ENCODE assay signal across 8 cellular contexts in the genomic region with DNA sequence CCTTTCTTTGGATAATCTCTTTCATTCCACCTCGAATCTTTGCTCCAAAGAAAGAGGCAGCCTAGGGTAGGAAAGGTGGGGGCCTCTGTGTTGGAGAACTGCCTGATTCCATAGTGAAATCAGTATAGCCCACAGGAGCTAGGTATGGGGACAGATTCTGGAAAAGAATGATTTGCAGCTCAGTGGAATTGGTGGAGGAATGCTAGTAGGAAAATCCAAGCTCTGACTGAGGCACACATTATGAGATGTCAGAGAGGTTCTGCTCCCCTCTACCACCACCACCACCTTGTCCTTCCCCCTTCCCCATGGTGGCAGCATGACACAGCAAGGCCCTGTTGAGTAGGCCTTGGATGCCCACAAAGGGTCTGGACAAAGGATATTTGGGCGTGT. TPM values are rescaled to one million over a fixed set of nuclear protein-coding genes. Genes with fewer than 3 reads are reported as not detected.
DNase-seq lines count a peak whose midpoint lies in the region; ATAC-seq, FAIRE-seq and TF ChIP-seq lines count a peak whose summit lies in the region.

No MANE protein-coding gene starts in this region.

- peak overlapping the region; percentile 96 for H3K27ac Mint-ChIP-seq in activated CD8-positive, alpha-beta memory T cell treated with anti-CD3 and anti-CD28 coated beads, Interleukin-2, amount 10 ng/mL, durations not matched to agents 7 days and 5 days
- H3K27ac Mint-ChIP-seq in stimulated activated naive B cell treated with anti-CD40 and anti-IgM and Interleukin-4, amounts not matched to agents 10 μg/mL and 1 μg/mL and 100 μg/mL, for 72 hours, result peak overlapping the region; percentile 38

- H3K79me2 ChIP-seq in OCI-LY1 (ENCODE audit: insufficient read depth, low read length), result peaks cover 19% of the 10 kb centered on the region; the same call in 1 of the 2 replicates
- peaks cover 95% of the 10 kb centered on the region for H3K79me2 ChIP-seq in endothelial cell of umbilical vein (ENCODE audit: control insufficient read depth, insufficient read depth, low read length)

- H4K20me1 ChIP-seq in OCI-LY1 (ENCODE audit: insufficient read depth, low read length) (no peaks in the 10 kb centered on the region), endothelial cell of umbilical vein (replicated peaks; ENCODE audit: control insufficient read depth, extremely low read depth, insufficient read depth, low read length) (peaks cover 4% of the 10 kb centered on the region)

- FAIRE-seq in endothelial cell of umbilical vein (lab: Jason Lieb, UNC), result peak; percentile 67

- POLR2A ChIA-PET in endothelial cell of umbilical vein (lab: Charles Lee), result interaction anchor here (0.9 kb wide), 1 partner anchor 11 kb away, joined by 5 read pairs; no protein-coding TSS in a partner anchor

- dilution Hi-C loops in endothelial cell of umbilical vein (cut with MboI; ENCODE audit: extremely low pct_ligation_motif_present, low sequenced_read_pairs), result no loop called here

- H3K4me1 ChIP-seq in OCI-LY1 (ENCODE audit: insufficient read depth, low read length, severe bottlenecking) (peaks cover 46% of the 10 kb centered on the region), endothelial cell of umbilical vein (ENCODE audit: control insufficient read depth, extremely low read depth, insufficient read depth, low read length) (peaks cover 35% of the 10 kb centered on the region)

- H3K9me3 ChIP-seq in OCI-LY1 (ENCODE audit: low read length) (no peaks in the 10 kb centered on the region), endothelial cell of umbilical vein (replicated peaks; ENCODE audit: control insufficient read depth, insufficient read depth, low read length) (no peaks in the 10 kb centered on the region)

- H2AFZ ChIP-seq in OCI-LY1 (ENCODE audit: low read length) (no peak overlapping the region), endothelial cell of umbilical vein (ENCODE audit: low read depth, low read length) (peak overlapping the region; percentile 5)

- H3K27me3 ChIP-seq in OCI-LY1 (ENCODE audit: insufficient read depth, low read length) (no peaks in the 10 kb centered on the region), endothelial cell of umbilical vein (ENCODE audit: control insufficient read depth in 2 of 2, insufficient read depth in 2 of 2, low read length in 2 of 2) (no peaks in the 10 kb centered on the region)

- H3K4me2 ChIP-seq in OCI-LY1 (ENCODE audit: low read length), result peak overlapping the region; percentile 96
- peak overlapping the region; percentile 96 for H3K4me2 ChIP-seq in endothelial cell of umbilical vein (ENCODE audit: insufficient read depth, low read length)

- H3K27ac ChIP-seq in OCI-LY1 (ENCODE audit: low read depth, low read length, poor library complexity, severe bottlenecking), result peak overlapping the region; percentile 64
- H3K27ac ChIP-seq in endothelial cell of umbilical vein (ENCODE audit: insufficient read depth, low read depth, low read length), result peak overlapping the region; percentile 91

- H3F3A ChIP-seq in OCI-LY1 (ENCODE audit: insufficient read depth, low read length), result 0 out of 2 replicates have a peak, but pooled peaks cover 3% of the 10 kb centered on the region

- DNase-seq in activated CD8-positive, alpha-beta memory T cell treated with anti-CD3 and anti-CD28 coated beads, Interleukin-2, amount 10 ng/mL, durations not matched to agents 7 days and 5 days, result no peak
- DNase-seq in activated CD8-positive, alpha-beta memory T cell treated with anti-CD3 and anti-CD28 coated beads, Interleukin-2, amount 50 U/mL, for 4 hours, result no peak
- peak; percentile 41 for DNase-seq in endothelial cell of umbilical vein (ENCODE audit: low read depth, low spot score)
- no peak for DNase-seq in stimulated activated naive B cell treated with anti-CD40 and anti-IgM and Interleukin-4, amounts not matched to agents 10 μg/mL and 1 μg/mL and 100 μg/mL, for 72 hours
- no peak for DNase-seq in central memory CD4-positive, alpha-beta T cell
- DNase-seq in ureter (ENCODE audit: low spot score), result no peak

- H3K9me2 ChIP-seq in OCI-LY1 (ENCODE audit: low read depth, low read length), result no peaks in the 10 kb centered on the region

- no peaks in the 10 kb centered on the region for H3K27me3 Mint-ChIP-seq in activated CD8-positive, alpha-beta memory T cell treated with anti-CD3 and anti-CD28 coated beads, Interleukin-2, amount 10 ng/mL, durations not matched to agents 7 days and 5 days
- no peaks in the 10 kb centered on the region for H3K27me3 Mint-ChIP-seq in stimulated activated naive B cell treated with anti-CD40 and anti-IgM and Interleukin-4, amounts not matched to agents 10 μg/mL and 1 μg/mL and 100 μg/mL, for 72 hours

- peak overlapping the region; percentile 91 for H3K4me3 Mint-ChIP-seq in activated CD8-positive, alpha-beta memory T cell treated with anti-CD3 and anti-CD28 coated beads, Interleukin-2, amount 10 ng/mL, durations not matched to agents 7 days and 5 days
- peak overlapping the region; percentile 94 to 95 for H3K4me3 Mint-ChIP-seq in stimulated activated naive B cell treated with anti-CD40 and anti-IgM and Interleukin-4, amounts not matched to agents 10 μg/mL and 1 μg/mL and 100 μg/mL, for 72 hours

- H3K4me3 ChIP-seq in OCI-LY1 (ENCODE audit: low read depth, low read length, poor library complexity, severe bottlenecking) (peak overlapping the region; percentile 81), endothelial cell of umbilical vein (replicated peaks in 1 of 3; ENCODE audit: insufficient read depth in 1 of 3, low read depth in 1 of 3, low read length in 3 of 3) (peak overlapping the region; percentile 82 to 94 (median 91))

- TF ChIP-seq CTCF in OCI-LY1 (IDR thresholded peaks at IDR 0.05; ENCODE audit: low read length) (no peak), endothelial cell of umbilical vein (IDR thresholded peaks at IDR 0.05; ENCODE audit: extremely low read depth in 1 of 2, insufficient read depth in 1 of 2, low read depth in 1 of 2, low read length in 2 of 2) (no peak)

- peaks cover 9% of the 10 kb centered on the region; the same call in 1 of the 2 replicates for H3K36me3 ChIP-seq in OCI-LY1 (ENCODE audit: insufficient read depth, low read length)
- peaks cover 3 to 6% of the 10 kb centered on the region in 2 experiments for H3K36me3 ChIP-seq in endothelial cell of umbilical vein (ENCODE audit: control insufficient read depth in 2 of 2, extremely low read depth in 1 of 2, insufficient read depth in 2 of 2, low read length in 2 of 2)

- CTCF ChIA-PET in activated CD8-positive, alpha-beta memory T cell treated with anti-CD3 and anti-CD28 coated beads, Interleukin-2, amount 10 ng/mL, durations not matched to agents 7 days and 5 days (lab: Charles Lee), result interaction anchor here (0.7 to 8.3 kb wide), 7 partner anchors 10 to 96 kb away, joined by 3 to 71 read pairs (median 7); a partner anchor contains a TSS
- CTCF ChIA-PET in endothelial cell of umbilical vein (lab: Charles Lee), result interaction anchor here (1.9 to 6.1 kb wide), 3 partner anchors 10 to 36 kb away, joined by 5 to 39 read pairs (median 29); a partner anchor contains a TSS

- no peak for ATAC-seq in activated CD8-positive, alpha-beta memory T cell treated with anti-CD3 and anti-CD28 coated beads, Interleukin-2, amount 10 ng/mL, durations not matched to agents 7 days and 5 days
- no peak for ATAC-seq in stimulated activated naive B cell treated with anti-CD40 and anti-IgM and Interleukin-4, amounts not matched to agents 10 μg/mL and 1 μg/mL and 100 μg/mL, for 72 hours (replicated peaks)
- no peak for ATAC-seq in HG03571 (IDR thresholded peaks at IDR 0.05; ENCODE audit: unreplicated experiment)

- no peaks in the 10 kb centered on the region for H3K9me3 Mint-ChIP-seq in activated CD8-positive, alpha-beta memory T cell treated with anti-CD3 and anti-CD28 coated beads, Interleukin-2, amount 10 ng/mL, durations not matched to agents 7 days and 5 days (ENCODE audit: low read depth)
- no peaks in the 10 kb centered on the region for H3K9me3 Mint-ChIP-seq in stimulated activated naive B cell treated with anti-CD40 and anti-IgM and Interleukin-4, amounts not matched to agents 10 μg/mL and 1 μg/mL and 100 μg/mL, for 72 hours

- H3K9ac ChIP-seq in OCI-LY1 (ENCODE audit: low read length) (peak overlapping the region; percentile 86), endothelial cell of umbilical vein (replicated peaks; ENCODE audit: extremely low read depth, insufficient read depth, low read length) (peak overlapping the region; percentile 90)

- H3K36me3 Mint-ChIP-seq in activated CD8-positive, alpha-beta memory T cell treated with anti-CD3 and anti-CD28 coated beads, Interleukin-2, amount 10 ng/mL, durations not matched to agents 7 days and 5 days, result peaks cover 28% of the 10 kb centered on the region
- H3K36me3 Mint-ChIP-seq in stimulated activated naive B cell treated with anti-CD40 and anti-IgM and Interleukin-4, amounts not matched to agents 10 μg/mL and 1 μg/mL and 100 μg/mL, for 72 hours, result peaks cover 30% of the 10 kb centered on the region in 2 donors

- intact Hi-C loops in endothelial cell of umbilical vein (cut with micrococcal nuclease), result loop anchor here (1.0 kb wide), 1 partner anchor 9 kb away; a partner anchor contains a TSS

- BruUV-seq in endothelial cell of umbilical vein (replicated peaks; lab: Mats Ljungman, UMichigan), result no TSS peak

- no peak for TF ChIP-seq POLR2A in endothelial cell of umbilical vein (IDR thresholded peaks at IDR 0.05; ENCODE audit: low read depth, low read length)

- H3K9me1 ChIP-seq in endothelial cell of umbilical vein (replicated peaks; ENCODE audit: control insufficient read depth, extremely low read depth, insufficient read depth, low read length), result no peaks in the 10 kb centered on the region

- peaks cover 38% of the 10 kb centered on the region for H3K4me1 Mint-ChIP-seq in activated CD8-positive, alpha-beta memory T cell treated with anti-CD3 and anti-CD28 coated beads, Interleukin-2, amount 10 ng/mL, durations not matched to agents 7 days and 5 days
- H3K4me1 Mint-ChIP-seq in stimulated activated naive B cell treated with anti-CD40 and anti-IgM and Interleukin-4, amounts not matched to agents 10 μg/mL and 1 μg/mL and 100 μg/mL, for 72 hours, result peaks cover 29 to 46% of the 10 kb centered on the region in 2 donors

RNA-seq across cellular contexts. Expression of a gene that starts 0.8 kb away (rescaled TPM):
- 1 to 10 TPM; 4.1 to 5.0 TPM for total RNA-seq in activated CD8-positive, alpha-beta memory T cell treated with anti-CD3 and anti-CD28 coated beads, Interleukin-2, amount 10 ng/mL, durations not matched to agents 7 days and 5 days
- total RNA-seq in endothelial cell of umbilical vein (26.5 and 38.1 TPM in 2 replicates), ureter (1.4 TPM)
- polyA plus RNA-seq in endothelial cell of umbilical vein, result 24.4 and 25.2 TPM in 2 replicates
- 33.1 and 34.9 TPM in 2 replicates for polyA plus RNA-seq in endothelial cell of umbilical vein (2011; cell fraction: cytosol; rRNA removed)
- polyA plus RNA-seq in endothelial cell of umbilical vein (2011; cell fraction: nucleus; rRNA removed), result 11.6 and 14.1 TPM in 2 replicates
- polyA plus RNA-seq in endothelial cell of umbilical vein (2012), result 44.4 and 59.5 TPM in 2 replicates
- polyA minus RNA-seq in endothelial cell of umbilical vein, result 22.4 and 24.3 TPM in 2 replicates
- polyA minus RNA-seq in endothelial cell of umbilical vein (2011; cell fraction: cytosol; rRNA and poly(A)+ RNA removed), result 0.20 TPM
- 4.5 and 7.2 TPM in 2 replicates for polyA minus RNA-seq in endothelial cell of umbilical vein (2011; cell fraction: nucleus; rRNA and poly(A)+ RNA removed)

RNA-seq across cellular contexts. Expression of a gene that starts 1.6 kb away (rescaled TPM):
- total RNA-seq in activated CD8-positive, alpha-beta memory T cell treated with anti-CD3 and anti-CD28 coated beads, Interleukin-2, amount 10 ng/mL, durations not matched to agents 7 days and 5 days, result 100 to 1,000 TPM; 214 to 235 TPM
- total RNA-seq in endothelial cell of umbilical vein (85.9 and 92.7 TPM in 2 replicates), ureter (172 TPM)
- polyA plus RNA-seq in endothelial cell of umbilical vein, result 58.4 and 59.6 TPM in 2 replicates
- polyA plus RNA-seq in endothelial cell of umbilical vein (2011; cell fraction: cytosol; rRNA removed), result 61.8 and 67.0 TPM in 2 replicates
- 162 and 188 TPM in 2 replicates for polyA plus RNA-seq in endothelial cell of umbilical vein (2011; cell fraction: nucleus; rRNA removed)
- polyA plus RNA-seq in endothelial cell of umbilical vein (2012), result 53.4 and 61.2 TPM in 2 replicates
- polyA minus RNA-seq in endothelial cell of umbilical vein, result 95.1 and 99.4 TPM in 2 replicates
- polyA minus RNA-seq in endothelial cell of umbilical vein (2011; cell fraction: cytosol; rRNA and poly(A)+ RNA removed), result 40.6 TPM
- 33.7 and 43.0 TPM in 2 replicates for polyA minus RNA-seq in endothelial cell of umbilical vein (2011; cell fraction: nucleus; rRNA and poly(A)+ RNA removed)

RNA-seq across cellular contexts. Expression of a gene that starts 9.6 kb away (rescaled TPM):
- 10 to 100 TPM; 20.0 to 23.9 TPM for total RNA-seq in activated CD8-positive, alpha-beta memory T cell treated with anti-CD3 and anti-CD28 coated beads, Interleukin-2, amount 10 ng/mL, durations not matched to agents 7 days and 5 days
- total RNA-seq in endothelial cell of umbilical vein (4.3 and 5.0 TPM in 2 replicates), ureter (26.6 TPM)
- 2.6 and 3.6 TPM in 2 replicates for polyA plus RNA-seq in endothelial cell of umbilical vein
- polyA plus RNA-seq in endothelial cell of umbilical vein (2011; cell fraction: cytosol; rRNA removed), result 5.9 TPM in 2 replicates
- 8.9 and 10.2 TPM in 2 replicates for polyA plus RNA-seq in endothelial cell of umbilical vein (2011; cell fraction: nucleus; rRNA removed)
- polyA plus RNA-seq in endothelial cell of umbilical vein (2012), result 1.3 and 2.9 TPM in 2 replicates
- 7.6 and 11.4 TPM in 2 replicates for polyA minus RNA-seq in endothelial cell of umbilical vein
- polyA minus RNA-seq in endothelial cell of umbilical vein (2011; cell fraction: cytosol; rRNA and poly(A)+ RNA removed), result 14.1 TPM
- 3.2 and 7.6 TPM in 2 replicates for polyA minus RNA-seq in endothelial cell of umbilical vein (2011; cell fraction: nucleus; rRNA and poly(A)+ RNA removed)

RNA-seq across cellular contexts. Expression of a gene that starts 13.5 kb away (rescaled TPM):
- total RNA-seq in activated CD8-positive, alpha-beta memory T cell treated with anti-CD3 and anti-CD28 coated beads, Interleukin-2, amount 10 ng/mL, durations not matched to agents 7 days and 5 days, result 1 to 10 TPM; 1.2 to 2.0 TPM
- total RNA-seq in endothelial cell of umbilical vein (3.2 and 3.5 TPM in 2 replicates), ureter (5.9 TPM)
- 3.0 and 3.6 TPM in 2 replicates for polyA plus RNA-seq in endothelial cell of umbilical vein
- 1.8 and 2.0 TPM in 2 replicates for polyA plus RNA-seq in endothelial cell of umbilical vein (2011; cell fraction: cytosol; rRNA removed)
- polyA plus RNA-seq in endothelial cell of umbilical vein (2011; cell fraction: nucleus; rRNA removed), result 1.1 and 1.3 TPM in 2 replicates
- 2.4 and 2.6 TPM in 2 replicates for polyA plus RNA-seq in endothelial cell of umbilical vein (2012)
- polyA minus RNA-seq in endothelial cell of umbilical vein, result 0.62 and 1.3 TPM in 2 replicates
- 3.8 TPM for polyA minus RNA-seq in endothelial cell of umbilical vein (2011; cell fraction: cytosol; rRNA and poly(A)+ RNA removed)
- polyA minus RNA-seq in endothelial cell of umbilical vein (2011; cell fraction: nucleus; rRNA and poly(A)+ RNA removed), result 0.82 and 0.91 TPM in 2 replicates

RNA-seq across cellular contexts. Expression of a gene that starts 24.6 kb away (rescaled TPM):
- total RNA-seq in activated CD8-positive, alpha-beta memory T cell treated with anti-CD3 and anti-CD28 coated beads, Interleukin-2, amount 10 ng/mL, durations not matched to agents 7 days and 5 days, result 1 to 10 TPM; 1.0 to 2.0 TPM
- total RNA-seq in endothelial cell of umbilical vein, result 0.42 and 0.67 TPM in 2 replicates
- 0.26 and 0.41 TPM in 2 replicates for polyA plus RNA-seq in endothelial cell of umbilical vein
- 0.23 and 0.27 TPM in 2 replicates for polyA plus RNA-seq in endothelial cell of umbilical vein (2011; cell fraction: cytosol; rRNA removed)
- polyA plus RNA-seq in endothelial cell of umbilical vein (2011; cell fraction: nucleus; rRNA removed), result 1.3 and 1.8 TPM in 2 replicates
- 0.05 and 0.60 TPM in 2 replicates for polyA plus RNA-seq in endothelial cell of umbilical vein (2012)
- 0.51 TPM in 1 of 2 replicates, not detected in the other for polyA minus RNA-seq in endothelial cell of umbilical vein
- not detected for polyA minus RNA-seq in endothelial cell of umbilical vein (2011; cell fraction: cytosol; rRNA and poly(A)+ RNA removed)
- 0.53 and 0.96 TPM in 2 replicates for polyA minus RNA-seq in endothelial cell of umbilical vein (2011; cell fraction: nucleus; rRNA and poly(A)+ RNA removed)
- total RNA-seq in ureter, result 10.5 TPM
